Comparison of ENCODE assay signal across 8 cellular contexts in the genomic region with DNA sequence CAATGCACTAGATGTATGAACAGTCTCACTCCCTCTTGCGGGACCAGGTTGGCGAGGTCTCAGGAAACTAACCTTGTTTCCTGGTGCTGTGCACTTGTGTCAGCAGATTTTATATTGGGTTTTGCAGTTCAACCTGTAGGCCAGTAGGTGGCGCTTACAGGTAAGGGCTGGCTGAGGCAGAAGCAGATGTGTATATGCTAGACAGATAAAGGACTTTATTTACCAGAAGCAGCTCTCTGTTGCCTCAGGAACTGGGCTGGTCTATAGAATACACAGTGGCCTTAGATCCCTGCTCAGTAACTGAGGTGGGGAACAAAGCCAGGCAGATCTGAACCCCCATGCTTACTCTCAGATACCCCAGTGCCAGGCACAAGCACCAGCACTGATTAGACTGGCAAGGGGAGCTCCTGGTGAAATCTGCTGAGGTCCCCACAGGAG.
A peak's percentile ranks its signal among the peaks of the same experiment; 100 is the strongest.
DNase-seq lines count a peak whose midpoint lies in the region; ATAC-seq, FAIRE-seq and TF ChIP-seq lines count a peak whose summit lies in the region.

No MANE protein-coding gene starts in this region.

- no peaks in the 10 kb centered on the region for H3K27me3 ChIP-seq in CD4-positive, alpha-beta T cell (ENCODE audit: control insufficient read depth, insufficient read depth, low read length)
- H3K27me3 ChIP-seq in SK-N-SH (ENCODE audit: insufficient read depth) (no peaks in the 10 kb centered on the region), astrocyte (ENCODE audit: insufficient read depth, low read length) (no peaks in the 10 kb centered on the region), keratinocyte (ENCODE audit: control insufficient read depth, extremely low read depth, insufficient read depth, low read length) (no peaks in the 10 kb centered on the region)

- peak; percentile 20 to 55 (median 42) for DNase-seq in CD4-positive, alpha-beta T cell
- peak; percentile 30 for DNase-seq in M059J (ENCODE audit: low read depth)
- peak; percentile 51 for DNase-seq in SK-N-SH
- DNase-seq in astrocyte (ENCODE audit: low read depth): peak; percentile 11
- peak; percentile 19 for DNase-seq in keratinocyte (ENCODE audit: low read depth, low spot score)
- DNase-seq in stimulated activated CD8-positive, alpha-beta memory T cell treated with anti-CD3 and anti-CD28 coated beads, Interleukin-12 subunit alpha, Interleukin-12 subunit beta, amount 100 ng/mL, for 1 hour (ENCODE audit: low read depth): peak; percentile 33
- DNase-seq in midbrain (lab: John Stamatoyannopoulos, UW): no peak

- no peaks in the 10 kb centered on the region for H3K36me3 Mint-ChIP-seq in CD4-positive, alpha-beta T cell (ENCODE audit: low read depth)
- H3K36me3 Mint-ChIP-seq in astrocyte (ENCODE audit: low read depth, unreplicated experiment): no peaks in the 10 kb centered on the region

- intact Hi-C loops in CD4-positive, alpha-beta T cell (cut with DNase I, micrococcal nuclease): loop anchor here (1.0 to 10.0 kb wide), 13 partner anchors 51 to 463 kb away; a partner anchor contains a TSS

- H3K4me1 ChIP-seq in SK-N-SH (ENCODE audit: control insufficient read depth in 1 of 2, insufficient read depth in 2 of 2, low read depth in 1 of 2, low read length in 1 of 2): no peaks in the 10 kb centered on the region
- no peaks in the 10 kb centered on the region for H3K4me1 ChIP-seq in astrocyte (ENCODE audit: insufficient read depth, low read length)
- H3K4me1 ChIP-seq in keratinocyte (ENCODE audit: control insufficient read depth, extremely low read depth, insufficient read depth, low read length): no peaks in the 10 kb centered on the region

- H3K9ac ChIP-seq in SK-N-SH (no peak overlapping the region), astrocyte (ENCODE audit: low read length) (no peak overlapping the region), keratinocyte (ENCODE audit: control insufficient read depth, extremely low read depth, insufficient read depth, low read length) (no peak overlapping the region)

- H2AFZ ChIP-seq in SK-N-SH (ENCODE audit: low read depth) (no peak overlapping the region), astrocyte (ENCODE audit: low read depth, low read length) (no peak overlapping the region), keratinocyte (ENCODE audit: control insufficient read depth, low read length) (no peak overlapping the region)

- H3K9me3 Mint-ChIP-seq in CD4-positive, alpha-beta T cell: no peaks in the 10 kb centered on the region
- H3K9me3 Mint-ChIP-seq in astrocyte (ENCODE audit: unreplicated experiment): no peaks in the 10 kb centered on the region

- no peak for TF ChIP-seq EP300 in SK-N-SH (IDR thresholded peaks at IDR 0.05; ENCODE audit: borderline replicate concordance in 1 of 2, low read depth in 1 of 2, low read length in 1 of 2)

- H3K4me3 ChIP-seq in SK-N-SH (ENCODE audit: low read depth in 2 of 2, low read length in 1 of 2) (peak overlapping the region in 1 of 2 experiments; percentile 32; a peak in 1 of 4 replicates), astrocyte (ENCODE audit: insufficient read depth, low read depth, low read length) (no peak overlapping the region), keratinocyte (ENCODE audit: control insufficient read depth in 2 of 3, extremely low read depth in 1 of 3, insufficient read depth in 2 of 3, low read depth in 1 of 3, low read length in 3 of 3) (no peak overlapping the region)

- CTCF ChIA-PET in CD4-positive, alpha-beta T cell (lab: Charles Lee): interaction anchor here (0.8 to 2.4 kb wide), 10 partner anchors 9 to 417 kb away, joined by 3 to 11 read pairs (median 4); no protein-coding TSS in a partner anchor
- CTCF ChIA-PET in SK-N-SH (lab: Yijun Ruan, JAX): interaction anchor here (0.7 to 3.5 kb wide), 23 partner anchors 9 to 418 kb away, joined by 3 to 25 read pairs (median 3); no protein-coding TSS in a partner anchor

- dilution Hi-C loops in keratinocyte (cut with MboI; ENCODE audit: extremely low pct_ligation_motif_present, low sequenced_read_pairs): no loop called here

- peaks cover 17% of the 10 kb centered on the region for H3K4me1 Mint-ChIP-seq in CD4-positive, alpha-beta T cell (ENCODE audit: low read depth)
- no peaks in the 10 kb centered on the region for H3K4me1 Mint-ChIP-seq in astrocyte (ENCODE audit: low read depth, unreplicated experiment)

- H3F3A ChIP-seq in SK-N-SH (replicated peaks; ENCODE audit: insufficient read depth): peaks cover 4% of the 10 kb centered on the region

- TF ChIP-seq CTCF in CD4-positive, alpha-beta T cell (IDR thresholded peaks at IDR 0.05): peak; percentile 95
- TF ChIP-seq CTCF in SK-N-SH (IDR thresholded peaks at IDR 0.05) (peak; percentile 75), astrocyte (IDR thresholded peaks at IDR 0.05; ENCODE audit: insufficient read depth, low read depth, low read length) (peak; percentile 86), keratinocyte (optimal IDR thresholded peaks at IDR 0.05 in 1 of 3, IDR thresholded peaks at IDR 0.05 in 1 of 3, conservative IDR thresholded peaks at IDR 0.05 in 1 of 3; ENCODE audit: extremely low read depth in 1 of 3, insufficient read depth in 2 of 3, low read length in 3 of 3) (peak; percentile 83 to 92 (median 84))

- H3K79me2 ChIP-seq in SK-N-SH (ENCODE audit: insufficient read depth) (no peaks in the 10 kb centered on the region), astrocyte (ENCODE audit: insufficient read depth, low read length) (no peaks in the 10 kb centered on the region), keratinocyte (ENCODE audit: control insufficient read depth, insufficient read depth, low read length) (no peaks in the 10 kb centered on the region)

- no peaks in the 10 kb centered on the region for H3K9me1 ChIP-seq in keratinocyte (ENCODE audit: control insufficient read depth, extremely low read depth, insufficient read depth, low read length)

- H3K36me3 ChIP-seq in SK-N-SH (replicated peaks in 1 of 2; ENCODE audit: control insufficient read depth in 1 of 2, insufficient read depth in 2 of 2, low read length in 1 of 2) (no peaks in the 10 kb centered on the region), astrocyte (ENCODE audit: insufficient read depth, low read length) (no peaks in the 10 kb centered on the region), keratinocyte (ENCODE audit: control insufficient read depth in 2 of 2, extremely low read depth in 1 of 2, insufficient read depth in 2 of 2, low read length in 2 of 2) (no peaks in the 10 kb centered on the region)

- WGBS in SK-N-SH (ENCODE audit: low lambda C conversion rate): 2% methylated on average over 3 of the region's 3 CpGs

- ATAC-seq in CD4-positive, alpha-beta T cell (ENCODE audit: poor library complexity): peak; percentile 96
- peak; percentile 76 for ATAC-seq in GM19395 (IDR thresholded peaks at IDR 0.05; ENCODE audit: unreplicated experiment)

- peak; percentile 78 for TF ChIP-seq RAD21 in SK-N-SH (IDR thresholded peaks at IDR 0.05; ENCODE audit: low read length)

- H3K9me2 ChIP-seq in SK-N-SH: no peaks in the 10 kb centered on the region

- no peak overlapping the region for H3K27ac Mint-ChIP-seq in CD4-positive, alpha-beta T cell
- H3K27ac Mint-ChIP-seq in astrocyte (ENCODE audit: unreplicated experiment): no peak overlapping the region

- no peaks in the 10 kb centered on the region for H3K9me3 ChIP-seq in CD4-positive, alpha-beta T cell (ENCODE audit: control insufficient read depth, low read length)
- no peaks in the 10 kb centered on the region for H3K9me3 ChIP-seq in SK-N-SH
- H3K9me3 ChIP-seq in astrocyte (ENCODE audit: insufficient read depth, low read depth, low read length): no peaks in the 10 kb centered on the region
- no peaks in the 10 kb centered on the region for H3K9me3 ChIP-seq in keratinocyte (ENCODE audit: control insufficient read depth, low read depth, low read length)

- H4K20me1 ChIP-seq in SK-N-SH (ENCODE audit: insufficient read depth) (no peaks in the 10 kb centered on the region), astrocyte (ENCODE audit: insufficient read depth, low read length) (no peaks in the 10 kb centered on the region), keratinocyte (ENCODE audit: control insufficient read depth, extremely low read depth, insufficient read depth, low read length) (no peaks in the 10 kb centered on the region)

- no peak for FAIRE-seq in astrocyte (lab: Jason Lieb, UNC)
- FAIRE-seq in keratinocyte (lab: Jason Lieb, UNC): peak; percentile 88

- H3K4me2 ChIP-seq in SK-N-SH: no peak overlapping the region
- H3K4me2 ChIP-seq in astrocyte (ENCODE audit: low read length): no peak overlapping the region
- H3K4me2 ChIP-seq in keratinocyte (ENCODE audit: control insufficient read depth, extremely low read depth, insufficient read depth, low read depth, low read length): no peak overlapping the region

- no peak overlapping the region for H3K4me3 Mint-ChIP-seq in CD4-positive, alpha-beta T cell
- no peak overlapping the region for H3K4me3 Mint-ChIP-seq in astrocyte (ENCODE audit: unreplicated experiment)

- POLR2A ChIA-PET in CD4-positive, alpha-beta T cell (lab: Charles Lee): interaction anchor here (0.5 to 1.3 kb wide), 7 partner anchors 54 to 529 kb away, joined by 3 to 15 read pairs (median 3); a partner anchor contains a TSS
- POLR2A ChIA-PET in SK-N-SH (lab: Yijun Ruan, JAX): no interaction called here

- no peak overlapping the region for H3K27ac ChIP-seq in CD4-positive, alpha-beta T cell (ENCODE audit: low read depth, low read length)
- H3K27ac ChIP-seq in SK-N-SH (ENCODE audit: low read depth in 2 of 2, low read length in 1 of 2) (no peak overlapping the region), astrocyte (ENCODE audit: low read depth, low read length) (no peak overlapping the region), keratinocyte (ENCODE audit: control insufficient read depth, insufficient read depth, low read length) (no peak overlapping the region)

- no peaks in the 10 kb centered on the region for H3K27me3 Mint-ChIP-seq in CD4-positive, alpha-beta T cell
- H3K27me3 Mint-ChIP-seq in astrocyte (ENCODE audit: low read depth, unreplicated experiment): no peaks in the 10 kb centered on the region

TF ChIP-seq in SK-N-SH, 30 proteins besides CTCF, POLR2A, EP300 and RAD21 (continues in another document):
- TF ChIP-seq, protein P1, sequence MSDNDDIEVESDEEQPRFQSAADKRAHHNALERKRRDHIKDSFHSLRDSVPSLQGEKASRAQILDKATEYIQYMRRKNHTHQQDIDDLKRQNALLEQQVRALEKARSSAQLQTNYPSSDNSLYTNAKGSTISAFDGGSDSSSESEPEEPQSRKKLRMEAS (IDR thresholded peaks at IDR 0.05; ENCODE audit: low read depth): no peak
- TF ChIP-seq, protein P2, sequence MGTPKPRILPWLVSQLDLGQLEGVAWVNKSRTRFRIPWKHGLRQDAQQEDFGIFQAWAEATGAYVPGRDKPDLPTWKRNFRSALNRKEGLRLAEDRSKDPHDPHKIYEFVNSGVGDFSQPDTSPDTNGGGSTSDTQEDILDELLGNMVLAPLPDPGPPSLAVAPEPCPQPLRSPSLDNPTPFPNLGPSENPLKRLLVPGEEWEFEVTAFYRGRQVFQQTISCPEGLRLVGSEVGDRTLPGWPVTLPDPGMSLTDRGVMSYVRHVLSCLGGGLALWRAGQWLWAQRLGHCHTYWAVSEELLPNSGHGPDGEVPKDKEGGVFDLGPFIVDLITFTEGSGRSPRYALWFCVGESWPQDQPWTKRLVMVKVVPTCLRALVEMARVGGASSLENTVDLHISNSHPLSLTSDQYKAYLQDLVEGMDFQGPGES (IDR thresholded peaks at IDR 0.05; ENCODE audit: low read depth, low read length): no peak
